33 cellular contexts compared by ENCODE assay signal in genomic region chr2:155364766-155365165, GRCh38.
"Had no signal": no experiment of that assay in that cellular context is flagged by ENCODE, and none has a peak within 500 bp of the region (broad histone marks: within the 10 kb centered on the region; RNA-seq: fewer than 3 reads in every experiment).

No MANE protein-coding gene starts in this region.

- H3K4me1 ChIP-seq: adrenal gland, body of pancreas, breast epithelium had no signal

- H3K4me3 ChIP-seq: adrenal gland, body of pancreas, breast epithelium had no signal

- DNase-seq: activated B cell treated with CpG ODN at 0.5 μM for 24 hours; activated CD4-positive, alpha-beta memory T cell treated with anti-CD3 and anti-CD28 coated beads for 36 hours; activated CD4-positive, alpha-beta T cell treated with anti-CD3 and anti-CD28 coated beads for 4 hours; activated CD4-positive, alpha-beta T cell treated with anti-CD3 and anti-CD28 coated beads, Interleukin-2, amount 10 ng/mL, durations not matched to agents 24 days and 14 days; activated CD4-positive, alpha-beta T cell treated with anti-CD3 and anti-CD28 coated beads, Interleukin-2, amount 50 U/mL, for 1 hour; activated CD4-positive, alpha-beta T cell treated with anti-CD3 and anti-CD28 coated beads, Interleukin-2, amount 50 U/mL, for 4 hours; activated CD4-positive, CD25-positive, alpha-beta regulatory T cell treated with anti-CD3 and anti-CD28 coated beads, Interleukin-2, amount 50 U/mL, for 72 hours; activated CD8-positive, alpha-beta memory T cell treated with anti-CD3 and anti-CD28 coated beads, Interleukin-2, amount 50 U/mL, for 4 hours; activated CD8-positive, alpha-beta T cell treated with anti-CD3 and anti-CD28 coated beads for 36 hours; activated effector memory CD4-positive, alpha-beta T cell treated with anti-CD3 and anti-CD28 coated beads, Interleukin-2, amount 50 U/mL, for 16 hours; activated gamma-delta T cell treated with Interleukin-2 at 50 U/mL for 16 hours; activated naive CD4-positive, alpha-beta T cell; activated naive CD4-positive, alpha-beta T cell treated with anti-CD3 and anti-CD28 coated beads for 36 hours; activated naive CD4-positive, alpha-beta T cell treated with anti-CD3 and anti-CD28 coated beads, Interleukin-2, amount 50 U/mL, for 16 hours; activated naive CD8-positive, alpha-beta T cell treated with anti-CD3 and anti-CD28 coated beads for 36 hours; activated T-cell treated with anti-CD3 and anti-CD28 coated beads for 4 hours; activated T-cell treated with anti-CD3 and anti-CD28 coated beads, Interleukin-2, amount 50 U/mL, for 1 hour; activated T-cell treated with anti-CD3 and anti-CD28 coated beads, Interleukin-2, amount 50 U/mL, for 4 hours; activated T-cell treated with anti-CD3 and anti-CD28 coated beads, Interleukin-2, amount 50 U/mL, for 72 hours; adrenal gland; amniotic stem cell; aorta; body of pancreas; brain microvascular endothelial cell; cerebellar nuclear complex; T-helper 2 cell; T-helper 9 cell had no signal

- ATAC-seq: activated CD8-positive, alpha-beta T cell treated with anti-CD3 and anti-CD28 coated beads for 36 hours; activated naive CD4-positive, alpha-beta T cell treated with anti-CD3 and anti-CD28 coated beads, Interleukin-2, amount 50 U/mL, for 72 hours; activated T-cell treated with anti-CD3 and anti-CD28 coated beads, Interleukin-2, amount 50 U/mL, for 4 hours; activated T-cell treated with anti-CD3 and anti-CD28 coated beads, Interleukin-2, amount 50 U/mL, for 72 hours; activated T-helper 17 cell treated with anti-CD3 and anti-CD28 coated beads, Interleukin-2, amount 50 U/mL, for 72 hours; body of pancreas had no signal

- H3K27me3 ChIP-seq: adrenal gland, body of pancreas, brain microvascular endothelial cell, breast epithelium had no signal

- H3K36me3 ChIP-seq: adrenal gland, brain microvascular endothelial cell, breast epithelium had no signal

- H3K27ac ChIP-seq: adrenal gland, body of pancreas, brain microvascular endothelial cell, breast epithelium, VCaP had no signal

- H3K9me3 ChIP-seq: adrenal gland, body of pancreas, breast epithelium had no signal

- FAIRE-seq: astrocyte, TTC549 had no signal
